ENCODE assay signal across 12 cellular contexts in the genomic region with DNA sequence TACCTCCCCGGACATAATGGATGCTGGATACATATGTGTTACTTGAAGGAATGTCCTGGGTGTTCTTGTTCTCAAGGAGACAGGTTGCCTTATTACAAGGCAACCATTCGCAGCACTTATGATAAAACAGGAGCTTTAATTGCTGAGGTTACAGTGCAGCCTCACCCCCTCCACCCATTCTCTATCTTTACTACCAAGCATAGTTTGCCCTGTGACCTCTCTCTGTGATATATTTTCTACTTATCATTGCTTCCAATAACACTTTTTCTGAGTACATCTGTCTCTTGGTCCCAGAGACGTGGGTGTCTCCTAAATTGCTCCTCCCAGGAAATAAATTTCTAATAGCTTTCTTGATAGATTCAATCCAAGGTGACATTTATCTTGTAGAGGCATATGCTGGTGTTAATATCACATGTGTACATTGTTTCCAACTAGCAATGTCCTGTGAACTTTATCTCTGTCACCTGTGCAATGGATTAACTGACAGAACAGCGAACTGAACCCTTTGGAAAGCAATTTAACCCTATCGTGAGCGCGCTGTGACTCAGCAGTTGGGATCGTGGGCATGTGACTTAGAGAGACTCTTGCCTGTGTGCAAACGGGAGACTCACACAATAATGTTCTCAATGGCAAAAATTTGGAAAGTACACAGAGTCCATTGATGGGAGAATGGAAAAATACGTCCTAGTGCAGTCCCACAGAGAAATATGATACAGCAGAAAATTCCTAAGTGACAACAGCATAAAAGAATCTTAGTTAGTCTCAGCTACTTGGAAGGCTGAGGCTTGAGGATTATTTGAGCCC. TPM values are rescaled to one million over a fixed set of nuclear protein-coding genes. Genes with fewer than 3 reads are reported as not detected.
DNase-seq lines count a peak whose midpoint lies in the region; ATAC-seq, FAIRE-seq and TF ChIP-seq lines count a peak whose summit lies in the region.
"Had no signal": no experiment of that assay in that cellular context is flagged by ENCODE, and none has a peak within 500 bp of the region (broad histone marks: within the 10 kb centered on the region; RNA-seq: fewer than 3 reads in every experiment).

No MANE protein-coding gene starts in this region.

- H3K36me3 ChIP-seq in A673 (ENCODE audit: insufficient read depth, low read length, poor library complexity, severe bottlenecking) (no peaks in the 10 kb centered on the region), K562 (ENCODE audit: control insufficient read depth, insufficient read depth, low read length) (no peaks in the 10 kb centered on the region)
- H3K36me3 ChIP-seq: right atrium auricular region had no signal

- H3K4me1 ChIP-seq in A673 (ENCODE audit: insufficient read depth, low read length, poor library complexity, severe bottlenecking) (peaks cover 7% of the 10 kb centered on the region), K562 (replicated peaks in 1 of 2; ENCODE audit: control insufficient read depth in 2 of 2, insufficient read depth in 2 of 2, low read length in 2 of 2) (peaks cover 12 to 21% of the 10 kb centered on the region in 2 experiments)
- H3K4me1 ChIP-seq: right atrium auricular region had no signal

- in situ Hi-C loops in K562 (cut with MboI), result no loop called here

- H3K9me1 ChIP-seq in K562 (ENCODE audit: control insufficient read depth, insufficient read depth, low read length), result no peaks in the 10 kb centered on the region

- H3K27me3 ChIP-seq in A673 (replicated peaks; ENCODE audit: insufficient read depth, low read depth, low read length, poor library complexity) (no peaks in the 10 kb centered on the region), K562 (ENCODE audit: control insufficient read depth in 2 of 2, insufficient read depth in 2 of 2, low read length in 2 of 2) (peaks cover 0 to 3% of the 10 kb centered on the region in 2 experiments; a peak in 1 of 5 replicates)
- H3K27me3 ChIP-seq: right atrium auricular region had no signal

- H2AFZ ChIP-seq in K562 (ENCODE audit: low read depth, low read length), result peak overlapping the region; percentile 81

- H3K27me3 Mint-ChIP-seq in activated CD4-positive, alpha-beta T cell treated with anti-CD3 and anti-CD28 coated beads, Interleukin-2, amount 10 ng/mL, durations not matched to agents 24 days and 14 days, result peaks cover 2% of the 10 kb centered on the region
- H3K27me3 Mint-ChIP-seq: activated naive CD4-positive, alpha-beta T cell treated with anti-CD3 and anti-CD28 coated beads, Interleukin-2, amount 50 U/mL, for 24 hours; CD4-positive, alpha-beta T cell; stimulated activated naive CD8-positive, alpha-beta T cell treated with anti-CD3 and anti-CD28 coated beads, Interleukin-15, amount 100 ng/mL, for 72 hours had no signal

- no peaks in the 10 kb centered on the region for H3K79me2 ChIP-seq in K562 (ENCODE audit: control insufficient read depth, insufficient read depth, low read length)

- no peaks in the 10 kb centered on the region for H3K9me3 Mint-ChIP-seq in activated CD4-positive, alpha-beta T cell treated with anti-CD3 and anti-CD28 coated beads, Interleukin-2, amount 10 ng/mL, durations not matched to agents 24 days and 14 days
- H3K9me3 Mint-ChIP-seq: activated naive CD4-positive, alpha-beta T cell treated with anti-CD3 and anti-CD28 coated beads, Interleukin-2, amount 50 U/mL, for 24 hours; CD4-positive, alpha-beta T cell; stimulated activated naive CD8-positive, alpha-beta T cell treated with anti-CD3 and anti-CD28 coated beads, Interleukin-15, amount 100 ng/mL, for 72 hours had no signal

- TF ChIP-seq RAD21 in K562 (CRISPR knock-in tag; conservative IDR thresholded peaks at IDR 0.05 in 1 of 2, IDR thresholded peaks at IDR 0.05 in 1 of 2), result no peak

- ATAC-seq in K562 (peak; percentile 93), HG03457 (IDR thresholded peaks at IDR 0.05; ENCODE audit: unreplicated experiment) (no peak), GM18498 (IDR thresholded peaks at IDR 0.05; ENCODE audit: unreplicated experiment) (no peak)
- ATAC-seq: stimulated activated naive CD8-positive, alpha-beta T cell treated with anti-CD3 and anti-CD28 coated beads, Interleukin-15, amount 100 ng/mL, for 72 hours had no signal

- no peak for TF ChIP-seq POLR2A in K562 (conservative IDR thresholded peaks at IDR 0.05)

- H4K20me1 ChIP-seq in K562 (replicated peaks; ENCODE audit: control insufficient read depth, insufficient read depth, low read length), result no peaks in the 10 kb centered on the region

- 0% methylated on average over 10 of the region's 10 CpGs for WGBS in K562 (ENCODE audit: insufficient coverage, low coverage, missing lambda C conversion rate)

- H3K9me3 ChIP-seq in A673 (ENCODE audit: low read depth, low read length, poor library complexity, severe bottlenecking) (no peaks in the 10 kb centered on the region), K562 (replicated peaks; ENCODE audit: control insufficient read depth, insufficient read depth, low read depth, low read length) (no peaks in the 10 kb centered on the region)
- H3K9me3 ChIP-seq: right atrium auricular region had no signal

- intact Hi-C loops in A673 (cut with micrococcal nuclease; ENCODE audit: unreplicated experiment) (no loop called here), K562 (cut with micrococcal nuclease) (no loop called here)
- intact Hi-C loops in activated CD4-positive, alpha-beta T cell treated with anti-CD3 and anti-CD28 coated beads, Interleukin-2, amount 10 ng/mL, durations not matched to agents 24 days and 14 days (cut with micrococcal nuclease), result no loop called here

- H3K4me2 ChIP-seq in K562 (ENCODE audit: insufficient read depth, low read length), result peak overlapping the region; percentile 75

- CTCF ChIA-PET in A673 (lab: Charles Lee) (interaction anchor here (1.8 kb wide), 1 partner anchor 9 kb away, joined by 15 read pairs; no protein-coding TSS in a partner anchor), K562 (lab: Yijun Ruan, JAX; ENCODE audit: low intra/inter-chr PET ratio) (no interaction called here)

- H3K27ac ChIP-seq in A673 (ENCODE audit: low read depth, low read length, poor library complexity, severe bottlenecking), result peak overlapping the region; percentile 9
- peak overlapping the region; percentile 73; the same call in 2 of the 3 replicates for H3K27ac ChIP-seq in K562 (ENCODE audit: extremely low read depth, low read depth, low read length)
- H3K27ac ChIP-seq: right atrium auricular region had no signal

- peak; percentile 56 for DNase-seq in A673 (ENCODE audit: low spot score)
- DNase-seq in HS-5 (ENCODE audit: low read depth), result peak; percentile 71
- peak; percentile 62 to 90 (median 67) for DNase-seq in K562 (ENCODE audit: extremely low read depth in 1 of 4, low spot score in 3 of 4)
- peak; percentile 73 for DNase-seq in kidney tubule cell (ENCODE audit: low spot score)
- DNase-seq in activated T-cell treated with anti-CD3 and anti-CD28 coated beads, Interleukin-2, amount 50 U/mL, for 1 hour, result no peak
- no peak for DNase-seq in activated CD4-positive, alpha-beta T cell treated with anti-CD3 and anti-CD28 coated beads, Interleukin-2, amount 10 ng/mL, durations not matched to agents 24 days and 14 days
- DNase-seq: CD4-positive, alpha-beta T cell; stimulated activated naive CD8-positive, alpha-beta T cell treated with anti-CD3 and anti-CD28 coated beads, Interleukin-15, amount 100 ng/mL, for 72 hours had no signal

- FAIRE-seq in K562 (lab: Jason Lieb, UNC), result peak; percentile 97

- TF ChIP-seq EP300 in K562 (IDR thresholded peaks at IDR 0.05; ENCODE audit: low read length), result peak; percentile 86

- no peaks in the 10 kb centered on the region for H3K36me3 Mint-ChIP-seq in activated CD4-positive, alpha-beta T cell treated with anti-CD3 and anti-CD28 coated beads, Interleukin-2, amount 10 ng/mL, durations not matched to agents 24 days and 14 days (ENCODE audit: low read depth)
- H3K36me3 Mint-ChIP-seq: activated naive CD4-positive, alpha-beta T cell treated with anti-CD3 and anti-CD28 coated beads, Interleukin-2, amount 50 U/mL, for 24 hours had no signal

- no peak for TF ChIP-seq CTCF in A673 (conservative IDR thresholded peaks at IDR 0.05; ENCODE audit: low read depth, low read length)
- no peak for TF ChIP-seq CTCF in K562 (IDR thresholded peaks at IDR 0.05 in 2 of 3, conservative IDR thresholded peaks at IDR 0.05 in 1 of 3; ENCODE audit: insufficient read depth in 2 of 3, low read depth in 1 of 3, low read length in 3 of 3)

- H3K4me3 Mint-ChIP-seq in activated CD4-positive, alpha-beta T cell treated with anti-CD3 and anti-CD28 coated beads, Interleukin-2, amount 10 ng/mL, durations not matched to agents 24 days and 14 days, result no peak overlapping the region
- H3K4me3 Mint-ChIP-seq: activated naive CD4-positive, alpha-beta T cell treated with anti-CD3 and anti-CD28 coated beads, Interleukin-2, amount 50 U/mL, for 24 hours; CD4-positive, alpha-beta T cell; stimulated activated naive CD8-positive, alpha-beta T cell treated with anti-CD3 and anti-CD28 coated beads, Interleukin-15, amount 100 ng/mL, for 72 hours had no signal

- peak overlapping the region in 1 of 2 experiments; percentile 61; a peak in 3 of 4 replicates for H3K9ac ChIP-seq in K562 (ENCODE audit: insufficient read depth in 1 of 2, low read depth in 2 of 2, low read length in 2 of 2)

- H3K4me3 ChIP-seq in A673 (ENCODE audit: low read depth, low read length, poor library complexity, severe bottlenecking) (no peak overlapping the region), K562 (peak overlapping the region; percentile 7; the same call in 1 of the 2 replicates)
- H3K4me3 ChIP-seq: right atrium auricular region had no signal

- POLR2A ChIA-PET in A673 (lab: Charles Lee; ENCODE audit: low non-redundant PET) (interaction anchor here (0.6 to 0.7 kb wide), 3 partner anchors 37 to 504 kb away, joined by 3 to 4 read pairs (median 4); no protein-coding TSS in a partner anchor), K562 (lab: Yijun Ruan, JAX) (interaction anchor here (0.8 kb wide), 1 partner anchor 72 kb away, joined by 3 read pairs; no protein-coding TSS in a partner anchor)

- BruUV-seq in A673 (replicated peaks; lab: Mats Ljungman, UMichigan), result no TSS peak
- no TSS peak for BruUV-seq in K562 (replicated peaks; lab: Mats Ljungman, UMichigan)

- no peak overlapping the region for H3K27ac Mint-ChIP-seq in activated CD4-positive, alpha-beta T cell treated with anti-CD3 and anti-CD28 coated beads, Interleukin-2, amount 10 ng/mL, durations not matched to agents 24 days and 14 days
- H3K27ac Mint-ChIP-seq: activated naive CD4-positive, alpha-beta T cell treated with anti-CD3 and anti-CD28 coated beads, Interleukin-2, amount 50 U/mL, for 24 hours; CD4-positive, alpha-beta T cell; stimulated activated naive CD8-positive, alpha-beta T cell treated with anti-CD3 and anti-CD28 coated beads, Interleukin-15, amount 100 ng/mL, for 72 hours had no signal

- H3K4me1 Mint-ChIP-seq in activated CD4-positive, alpha-beta T cell treated with anti-CD3 and anti-CD28 coated beads, Interleukin-2, amount 10 ng/mL, durations not matched to agents 24 days and 14 days, result peaks cover 3% of the 10 kb centered on the region
- H3K4me1 Mint-ChIP-seq: activated naive CD4-positive, alpha-beta T cell treated with anti-CD3 and anti-CD28 coated beads, Interleukin-2, amount 50 U/mL, for 24 hours; stimulated activated naive CD8-positive, alpha-beta T cell treated with anti-CD3 and anti-CD28 coated beads, Interleukin-15, amount 100 ng/mL, for 72 hours had no signal

RNA-seq across cellular contexts. Expression of a gene that starts 6.9 kb away (rescaled TPM):
- total RNA-seq in A673 (2021) (185 and 198 TPM in 2 replicates), K562 (2014; rRNA removed) (140 and 200 TPM in 2 replicates), K562 (2014; rRNA removed; fragmentation: Illumina TruSeq; extraction: Trizol) (58.3 and 60.9 TPM in 2 replicates), K562 (2015; rRNA removed; fragmentation: Illumina TruSeq; extraction: Trizol) (72.6 and 78.0 TPM in 2 replicates), K562 (2021) (150 and 151 TPM in 2 replicates)
- total RNA-seq in K562 (2011; cell fraction: chromatin; rRNA removed; ENCODE audit: low replicate concordance), result 38.8 and 113 TPM in 2 replicates
- total RNA-seq in K562 (2011; cell fraction: nucleolus; rRNA removed), result 81.4 and 92.0 TPM in 2 replicates
- 58.5 and 81.8 TPM in 2 replicates for total RNA-seq in K562 (2011; cell fraction: nucleoplasm; rRNA removed)
- polyA plus RNA-seq in K562 (2011; rRNA removed) (40.4 and 41.5 TPM in 2 replicates), K562 (2014; fragmentation: Illumina TruSeq; extraction: Trizol) (41.1 and 84.5 TPM in 2 replicates), K562 (2014; fragmentation: Nextera tagmentation; extraction: Ambion mirVana) (1 to 10 TPM; 1.0 to 5.0 TPM), K562 (2014; rRNA removed) (90.7 and 97.4 TPM in 2 replicates)
- polyA plus RNA-seq in K562 (2011; cell fraction: cytosol; rRNA removed), result 60.4 and 128 TPM in 2 replicates
- 70.1 and 145 TPM in 2 replicates for polyA plus RNA-seq in K562 (2011; cell fraction: nucleus; rRNA removed)
- polyA plus RNA-seq in K562 (2012), result 110 and 220 TPM in 2 replicates
- 14.2 and 24.8 TPM in 2 replicates for polyA minus RNA-seq in K562 (2011; rRNA and poly(A)+ RNA removed)
- polyA minus RNA-seq in K562 (2011; cell fraction: cytosol; rRNA and poly(A)+ RNA removed), result 63.5 and 95.7 TPM in 2 replicates
- 31.5 and 34.3 TPM in 2 replicates for polyA minus RNA-seq in K562 (2011; cell fraction: nucleus; rRNA and poly(A)+ RNA removed)
- 125 and 135 TPM in 2 replicates for total RNA-seq in activated CD4-positive, alpha-beta T cell treated with anti-CD3 and anti-CD28 coated beads, Interleukin-2, amount 10 ng/mL, durations not matched to agents 24 days and 14 days

RNA-seq across cellular contexts. Expression of a gene that starts 22.6 kb away (rescaled TPM):
- total RNA-seq in A673 (2021) (not detected in 2 replicates), K562 (2014; rRNA removed) (not detected in 2 replicates), K562 (2014; rRNA removed; fragmentation: Illumina TruSeq; extraction: Trizol) (not detected in 2 replicates), K562 (2015; rRNA removed; fragmentation: Illumina TruSeq; extraction: Trizol) (0.11 TPM in 1 of 2 replicates, not detected in the other), K562 (2021) (0.07 TPM in 1 of 2 replicates, not detected in the other)
- not detected in 2 replicates for total RNA-seq in K562 (2011; cell fraction: chromatin; rRNA removed; ENCODE audit: low replicate concordance)
- not detected in 2 replicates for total RNA-seq in K562 (2011; cell fraction: nucleolus; rRNA removed)
- not detected in 2 replicates for total RNA-seq in K562 (2011; cell fraction: nucleoplasm; rRNA removed)
- polyA plus RNA-seq in K562 (2011; rRNA removed) (0.03 TPM in 1 of 2 replicates, not detected in the other), K562 (2014; fragmentation: Illumina TruSeq; extraction: Trizol) (0.06 TPM in 1 of 2 replicates, not detected in the other), K562 (2014; fragmentation: Nextera tagmentation; extraction: Ambion mirVana) (not detected), K562 (2014; rRNA removed) (0.38 TPM in 1 of 2 replicates, not detected in the other)
- polyA plus RNA-seq in K562 (2011; cell fraction: cytosol; rRNA removed), result not detected in 2 replicates
- not detected in 2 replicates for polyA plus RNA-seq in K562 (2011; cell fraction: nucleus; rRNA removed)
- 0.08 and 0.17 TPM in 2 replicates for polyA plus RNA-seq in K562 (2012)
- not detected in 2 replicates for polyA minus RNA-seq in K562 (2011; rRNA and poly(A)+ RNA removed)
- not detected in 2 replicates for polyA minus RNA-seq in K562 (2011; cell fraction: cytosol; rRNA and poly(A)+ RNA removed)
- not detected in 2 replicates for polyA minus RNA-seq in K562 (2011; cell fraction: nucleus; rRNA and poly(A)+ RNA removed)
- total RNA-seq in activated CD4-positive, alpha-beta T cell treated with anti-CD3 and anti-CD28 coated beads, Interleukin-2, amount 10 ng/mL, durations not matched to agents 24 days and 14 days, result 0.12 TPM in 1 of 2 replicates, not detected in the other
- total RNA-seq: right atrium auricular region had no signal

RNA-seq across cellular contexts. Expression of a gene that starts 51.5 kb away (rescaled TPM):
- total RNA-seq in A673 (2021) (36.3 and 39.3 TPM in 2 replicates), K562 (2014; rRNA removed) (26.7 and 32.5 TPM in 2 replicates), K562 (2014; rRNA removed; fragmentation: Illumina TruSeq; extraction: Trizol) (0.93 and 2.7 TPM in 2 replicates), K562 (2015; rRNA removed; fragmentation: Illumina TruSeq; extraction: Trizol) (10.2 and 11.0 TPM in 2 replicates), K562 (2021) (36.6 and 37.7 TPM in 2 replicates)
- total RNA-seq in K562 (2011; cell fraction: chromatin; rRNA removed; ENCODE audit: low replicate concordance), result 19.9 and 49.6 TPM in 2 replicates
- 43.2 and 44.7 TPM in 2 replicates for total RNA-seq in K562 (2011; cell fraction: nucleolus; rRNA removed)
- total RNA-seq in K562 (2011; cell fraction: nucleoplasm; rRNA removed), result 26.7 and 29.2 TPM in 2 replicates
- polyA plus RNA-seq in K562 (2011; rRNA removed) (15.0 and 20.8 TPM in 2 replicates), K562 (2014; fragmentation: Illumina TruSeq; extraction: Trizol) (8.0 and 23.9 TPM in 2 replicates), K562 (2014; fragmentation: Nextera tagmentation; extraction: Ambion mirVana) (1 to 10 TPM; 1.4 to 1.8 TPM), K562 (2014; rRNA removed) (37.3 and 41.1 TPM in 2 replicates)
- 25.2 and 50.5 TPM in 2 replicates for polyA plus RNA-seq in K562 (2011; cell fraction: cytosol; rRNA removed)
- 41.0 and 84.2 TPM in 2 replicates for polyA plus RNA-seq in K562 (2011; cell fraction: nucleus; rRNA removed)
- polyA plus RNA-seq in K562 (2012), result 27.9 and 32.4 TPM in 2 replicates
- polyA minus RNA-seq in K562 (2011; rRNA and poly(A)+ RNA removed), result 2.9 and 6.5 TPM in 2 replicates
- 12.1 and 12.7 TPM in 2 replicates for polyA minus RNA-seq in K562 (2011; cell fraction: cytosol; rRNA and poly(A)+ RNA removed)
- polyA minus RNA-seq in K562 (2011; cell fraction: nucleus; rRNA and poly(A)+ RNA removed), result 11.3 and 13.2 TPM in 2 replicates
- total RNA-seq in activated CD4-positive, alpha-beta T cell treated with anti-CD3 and anti-CD28 coated beads, Interleukin-2, amount 10 ng/mL, durations not matched to agents 24 days and 14 days, result 39.8 and 48.0 TPM in 2 replicates

RNA-seq across cellular contexts. Expression of a gene that starts 51.7 kb away (rescaled TPM):
- total RNA-seq in A673 (2021), result 10.9 and 12.2 TPM in 2 replicates
- total RNA-seq in K562 (2011; cell fraction: chromatin; rRNA removed; ENCODE audit: low replicate concordance), result 0.53 and 1.2 TPM in 2 replicates
- 0.13 and 0.17 TPM in 2 replicates for total RNA-seq in K562 (2011; cell fraction: nucleolus; rRNA removed)
- 0.15 and 0.37 TPM in 2 replicates for total RNA-seq in K562 (2011; cell fraction: nucleoplasm; rRNA removed)
- 0.08 TPM in 1 of 2 replicates, not detected in the other for total RNA-seq in K562 (2014; rRNA removed)
- not detected in 2 replicates for total RNA-seq in K562 (2014; rRNA removed; fragmentation: Illumina TruSeq; extraction: Trizol)
- not detected in 2 replicates for total RNA-seq in K562 (2015; rRNA removed; fragmentation: Illumina TruSeq; extraction: Trizol)
- 0.07 and 0.38 TPM in 2 replicates for total RNA-seq in K562 (2021)
- polyA plus RNA-seq in K562 (2011; rRNA removed), result 0.11 and 0.24 TPM in 2 replicates
- polyA plus RNA-seq in K562 (2011; cell fraction: cytosol; rRNA removed), result 0.31 and 0.34 TPM in 2 replicates
- polyA plus RNA-seq in K562 (2011; cell fraction: nucleus; rRNA removed), result 0.48 TPM in 2 replicates
- 0.09 and 0.51 TPM in 2 replicates for polyA plus RNA-seq in K562 (2012)
- 0.07 TPM in 1 of 2 replicates, not detected in the other for polyA plus RNA-seq in K562 (2014; fragmentation: Illumina TruSeq; extraction: Trizol)
- not detected for polyA plus RNA-seq in K562 (2014; fragmentation: Nextera tagmentation; extraction: Ambion mirVana)
- 0.03 and 0.12 TPM in 2 replicates for polyA plus RNA-seq in K562 (2014; rRNA removed)
- polyA minus RNA-seq in K562 (2011; rRNA and poly(A)+ RNA removed), result 0.11 and 0.27 TPM in 2 replicates
- not detected in 2 replicates for polyA minus RNA-seq in K562 (2011; cell fraction: cytosol; rRNA and poly(A)+ RNA removed)
- polyA minus RNA-seq in K562 (2011; cell fraction: nucleus; rRNA and poly(A)+ RNA removed), result 0.11 and 0.13 TPM in 2 replicates
- 0.50 and 0.72 TPM in 2 replicates for total RNA-seq in activated CD4-positive, alpha-beta T cell treated with anti-CD3 and anti-CD28 coated beads, Interleukin-2, amount 10 ng/mL, durations not matched to agents 24 days and 14 days

Comparison
In these comparisons a context has a peak if more than half of its experiments do, and no peak if none do; other contexts are left out.
1. DNase-seq: peak in A673 (single experiment), HS-5 (single experiment), K562 (4 of 4) and kidney tubule cell (single experiment); none in activated T-cell treated with anti-CD3 and anti-CD28 coated beads, Interleukin-2, amount 50 U/mL, for 1 hour (single experiment) and activated CD4-positive, alpha-beta T cell treated with anti-CD3 and anti-CD28 coated beads, Interleukin-2, amount 10 ng/mL, durations not matched to agents 24 days and 14 days (single experiment).